In genomic region chr1:227003163-227003562, GRCh38 we compare ENCODE assay signal across 32 cellular contexts.
"Had no signal": no experiment of that assay in that cellular context is flagged by ENCODE, and none has a peak within 500 bp of the region (broad histone marks: within the 10 kb centered on the region; RNA-seq: fewer than 3 reads in every experiment).

No MANE protein-coding gene starts in this region.

- H3K4me1 ChIP-seq: ascending aorta, breast epithelium, colonic mucosa, esophagus squamous epithelium, gastroesophageal sphincter, heart right ventricle had no signal

- H3K9me3 ChIP-seq: ascending aorta, breast epithelium, colonic mucosa, esophagus squamous epithelium, gastroesophageal sphincter had no signal

- H3K27ac Mint-ChIP-seq: activated CD4-positive, alpha-beta memory T cell treated with anti-CD3 and anti-CD28 coated beads, Interleukin-2, amount 10 ng/mL, durations not matched to agents 7 days and 5 days; activated CD4-positive, alpha-beta T cell treated with anti-CD3 and anti-CD28 coated beads, Interleukin-2, amount 10 ng/mL, durations not matched to agents 7 days and 5 days; activated naive CD4-positive, alpha-beta T cell treated with anti-CD3 and anti-CD28 coated beads, Interleukin-2, amount 10 ng/mL, durations not matched to agents 7 days and 5 days; activated naive CD4-positive, alpha-beta T cell treated with anti-CD3 and anti-CD28 coated beads, Interleukin-2, amount 50 U/mL, for 72 hours; activated naive CD8-positive, alpha-beta T cell treated with anti-CD3 and anti-CD28 coated beads, Interleukin-2, amount 10 ng/mL, durations not matched to agents 7 days and 5 days; activated T-cell treated with anti-CD3 and anti-CD28 coated beads, Interleukin-2, amount 50 U/mL, for 24 hours; activated T-cell treated with anti-CD3 and anti-CD28 coated beads, Interleukin-2, amount 50 U/mL, for 72 hours; T-helper 17 cell; T-helper 2 cell treated with Interferon-gamma antibody and Interleukin-4, amounts not matched to agents 5 μg/mL and 100 μg/mL, for 36 hours had no signal

- FAIRE-seq: endometrium, endothelial cell of umbilical vein had no signal

- H3K36me3 ChIP-seq: breast epithelium, cardiac muscle cell, colonic mucosa had no signal

- H3K27me3 Mint-ChIP-seq: activated CD4-positive, alpha-beta memory T cell treated with anti-CD3 and anti-CD28 coated beads, Interleukin-2, amount 10 ng/mL, durations not matched to agents 7 days and 5 days; activated CD4-positive, alpha-beta T cell treated with anti-CD3 and anti-CD28 coated beads, Interleukin-2, amount 10 ng/mL, durations not matched to agents 7 days and 5 days; activated naive CD4-positive, alpha-beta T cell treated with anti-CD3 and anti-CD28 coated beads, Interleukin-2, amount 10 ng/mL, durations not matched to agents 7 days and 5 days; activated T-cell treated with anti-CD3 and anti-CD28 coated beads, Interleukin-2, amount 50 U/mL, for 24 hours; brain had no signal

- H3K4me3 ChIP-seq: ascending aorta, breast epithelium, cardiac muscle cell, colonic mucosa, esophagus squamous epithelium, gastroesophageal sphincter, heart right ventricle had no signal

- H3K36me3 Mint-ChIP-seq: activated naive CD4-positive, alpha-beta T cell treated with anti-CD3 and anti-CD28 coated beads, Interleukin-2, amount 10 ng/mL, durations not matched to agents 7 days and 5 days; activated naive CD4-positive, alpha-beta T cell treated with anti-CD3 and anti-CD28 coated beads, Interleukin-2, amount 50 U/mL, for 72 hours; activated naive CD8-positive, alpha-beta T cell treated with anti-CD3 and anti-CD28 coated beads, Interleukin-2, amount 10 ng/mL, durations not matched to agents 7 days and 5 days had no signal

- H3K4me1 Mint-ChIP-seq: activated CD4-positive, alpha-beta memory T cell treated with anti-CD3 and anti-CD28 coated beads, Interleukin-2, amount 10 ng/mL, durations not matched to agents 7 days and 5 days; activated CD4-positive, alpha-beta T cell treated with anti-CD3 and anti-CD28 coated beads, Interleukin-2, amount 10 ng/mL, durations not matched to agents 7 days and 5 days; activated naive CD4-positive, alpha-beta T cell treated with anti-CD3 and anti-CD28 coated beads, Interleukin-2, amount 10 ng/mL, durations not matched to agents 7 days and 5 days; activated naive CD8-positive, alpha-beta T cell treated with anti-CD3 and anti-CD28 coated beads, Interleukin-2, amount 10 ng/mL, durations not matched to agents 7 days and 5 days; brain; T-helper 17 cell had no signal

- H3K9me3 Mint-ChIP-seq: activated CD4-positive, alpha-beta memory T cell treated with anti-CD3 and anti-CD28 coated beads, Interleukin-2, amount 10 ng/mL, durations not matched to agents 7 days and 5 days; activated naive CD4-positive, alpha-beta T cell treated with anti-CD3 and anti-CD28 coated beads, Interleukin-2, amount 10 ng/mL, durations not matched to agents 7 days and 5 days; activated naive CD8-positive, alpha-beta T cell treated with anti-CD3 and anti-CD28 coated beads, Interleukin-2, amount 10 ng/mL, durations not matched to agents 7 days and 5 days; activated T-cell treated with anti-CD3 and anti-CD28 coated beads, Interleukin-2, amount 50 U/mL, for 24 hours; activated T-cell treated with anti-CD3 and anti-CD28 coated beads, Interleukin-2, amount 50 U/mL, for 72 hours; T-helper 2 cell treated with Interferon-gamma antibody and Interleukin-4, amounts not matched to agents 5 μg/mL and 100 μg/mL, for 36 hours had no signal

- DNase-seq: activated CD4-positive, alpha-beta memory T cell treated with anti-CD3 and anti-CD28 coated beads, Interleukin-2, amount 10 ng/mL, durations not matched to agents 7 days and 5 days; activated CD4-positive, alpha-beta T cell treated with anti-CD3 and anti-CD28 coated beads for 1 hour; activated CD4-positive, alpha-beta T cell treated with anti-CD3 and anti-CD28 coated beads for 4 hours; activated CD4-positive, alpha-beta T cell treated with anti-CD3 and anti-CD28 coated beads, Interleukin-2, amount 10 ng/mL, durations not matched to agents 7 days and 5 days; activated CD4-positive, alpha-beta T cell treated with anti-CD3 and anti-CD28 coated beads, Interleukin-2, amount 50 U/mL, for 4 hours; activated CD8-positive, alpha-beta memory T cell treated with anti-CD3 and anti-CD28 coated beads, Interleukin-2, amount 50 U/mL, for 48 hours; activated gamma-delta T cell; activated naive CD4-positive, alpha-beta T cell; activated naive CD4-positive, alpha-beta T cell treated with anti-CD3 and anti-CD28 coated beads, Interleukin-2, amount 10 ng/mL, durations not matched to agents 7 days and 5 days; activated naive CD8-positive, alpha-beta T cell treated with anti-CD3 and anti-CD28 coated beads, Interleukin-2, amount 10 ng/mL, durations not matched to agents 7 days and 5 days; activated T-cell treated with anti-CD3 and anti-CD28 coated beads for 4 hours; activated T-cell treated with anti-CD3 and anti-CD28 coated beads, Interleukin-2, amount 50 U/mL, for 72 hours; central memory CD4-positive, alpha-beta T cell; cerebellar nuclear complex; colonic mucosa; effector CD8-positive, alpha-beta T cell; esophagus squamous epithelium; foreskin melanocyte; heart right ventricle; T-helper 17 cell; T1000 had no signal

- H3K27ac ChIP-seq: ascending aorta, breast epithelium, cardiac muscle cell, colonic mucosa, epithelial cell of prostate, esophagus squamous epithelium, gastroesophageal sphincter, heart right ventricle had no signal

- H3K27me3 ChIP-seq: ascending aorta, breast epithelium, cardiac muscle cell, colonic mucosa, esophagus squamous epithelium, gastroesophageal sphincter, heart right ventricle had no signal

- ATAC-seq: activated naive CD4-positive, alpha-beta T cell treated with anti-CD3 and anti-CD28 coated beads, Interleukin-2, amount 50 U/mL, for 72 hours; activated T-cell treated with anti-CD3 and anti-CD28 coated beads, Interleukin-2, amount 50 U/mL, for 72 hours; gastroesophageal sphincter; T-helper 17 cell had no signal

- H3K4me3 Mint-ChIP-seq: activated CD4-positive, alpha-beta memory T cell treated with anti-CD3 and anti-CD28 coated beads, Interleukin-2, amount 10 ng/mL, durations not matched to agents 7 days and 5 days; activated CD4-positive, alpha-beta T cell treated with anti-CD3 and anti-CD28 coated beads, Interleukin-2, amount 10 ng/mL, durations not matched to agents 7 days and 5 days; activated naive CD4-positive, alpha-beta T cell treated with anti-CD3 and anti-CD28 coated beads, Interleukin-2, amount 10 ng/mL, durations not matched to agents 7 days and 5 days; activated naive CD8-positive, alpha-beta T cell treated with anti-CD3 and anti-CD28 coated beads, Interleukin-2, amount 10 ng/mL, durations not matched to agents 7 days and 5 days; activated T-cell treated with anti-CD3 and anti-CD28 coated beads, Interleukin-2, amount 50 U/mL, for 24 hours; activated T-cell treated with anti-CD3 and anti-CD28 coated beads, Interleukin-2, amount 50 U/mL, for 72 hours; brain; T-helper 17 cell; T-helper 2 cell treated with Interferon-gamma antibody and Interleukin-4, amounts not matched to agents 5 μg/mL and 100 μg/mL, for 36 hours had no signal
